In genomic region chr17:1379208-1379929, GRCh38 we compare ENCODE assay signal across 11 cellular contexts. TPM values are rescaled to one million over a fixed set of nuclear protein-coding genes. Genes with fewer than 3 reads are reported as not detected.
DNase-seq lines count a peak whose midpoint lies in the region; ATAC-seq, FAIRE-seq and TF ChIP-seq lines count a peak whose summit lies in the region.
"Had no signal": no experiment of that assay in that cellular context is flagged by ENCODE, and none has a peak within 500 bp of the region (broad histone marks: within the 10 kb centered on the region; RNA-seq: fewer than 3 reads in every experiment).

No MANE protein-coding gene starts in this region.

- H3K27ac Mint-ChIP-seq in activated naive CD8-positive, alpha-beta T cell: peak overlapping the region; percentile 59

- intact Hi-C loops in left ventricle myocardium inferior (cut with micrococcal nuclease) (no loop called here), heart right ventricle (cut with DNase I) (loop anchor here in 1 of 10 donors (10.0 kb wide), 1 partner anchor 55 kb away; no protein-coding TSS in a partner anchor), mucosa of descending colon (cut with DNase I, micrococcal nuclease) (loop anchor here in 1 of 2 donors (10.0 kb wide), 1 partner anchor 135 kb away; the partner anchor contains the start of gene INPP5K), uterus (cut with DNase I; ENCODE audit: low total_unique reads) (no loop called here), HepG2 (cut with micrococcal nuclease; ENCODE audit: unreplicated experiment) (no loop called here)

- H3K36me3 ChIP-seq in left ventricle myocardium inferior (no peaks in the 10 kb centered on the region), heart right ventricle (peaks cover 0 to 18% (median 0%) of the 10 kb centered on the region in 9 donors), mucosa of descending colon (ENCODE audit: low read depth) (no peaks in the 10 kb centered on the region), uterus (no peaks in the 10 kb centered on the region), HepG2 (replicated peaks in 1 of 2; ENCODE audit: control insufficient read depth in 1 of 2, insufficient read depth in 2 of 2, low read length in 2 of 2) (peaks cover 6 to 40% of the 10 kb centered on the region in 2 experiments)

- H3K4me3 ChIP-seq in left ventricle myocardium inferior (no peak overlapping the region), heart right ventricle (no peak overlapping the region), mucosa of descending colon (no peak overlapping the region), uterus (no peak overlapping the region), HepG2 (replicated peaks in 1 of 3; ENCODE audit: insufficient read depth in 1 of 3, low read depth in 2 of 3, low read length in 3 of 3) (no peak overlapping the region)
- H3K4me3 ChIP-seq: BLaER1 had no signal

- no peaks in the 10 kb centered on the region for H3K9me3 Mint-ChIP-seq in activated naive CD8-positive, alpha-beta T cell (ENCODE audit: low read depth)

- H3K27ac ChIP-seq in left ventricle myocardium inferior (replicated peaks): peak overlapping the region; percentile 58
- H3K27ac ChIP-seq in heart right ventricle: peak overlapping the region in 1 of 10 donors; percentile 64
- H3K27ac ChIP-seq in uterus: peak overlapping the region; percentile 74 to 83
- H3K27ac ChIP-seq in HepG2 (ENCODE audit: extremely low read length, insufficient read depth, low read length): no peak overlapping the region
- H3K27ac ChIP-seq: BLaER1 had no signal

- TF ChIP-seq CTCF in left ventricle myocardium inferior (IDR thresholded peaks at IDR 0.05; ENCODE audit: borderline replicate concordance) (no peak), heart right ventricle (IDR thresholded peaks at IDR 0.05) (no peak), mucosa of descending colon (IDR thresholded peaks at IDR 0.05) (no peak), uterus (IDR thresholded peaks at IDR 0.05) (no peak), HepG2 (CRISPR knock-in tag; IDR thresholded peaks at IDR 0.05) (no peak)

- H3K27me3 Mint-ChIP-seq in activated naive CD8-positive, alpha-beta T cell: no peaks in the 10 kb centered on the region

- H3K4me3 Mint-ChIP-seq in activated naive CD8-positive, alpha-beta T cell: peak overlapping the region; percentile 72

- FAIRE-seq in HepG2 (lab: Jason Lieb, UNC): no peak

- DNase-seq in left ventricle myocardium inferior: no peak
- no peak for DNase-seq in heart right ventricle
- no peak for DNase-seq in mucosa of descending colon
- no peak for DNase-seq in uterus
- no peak for DNase-seq in HepG2 (ENCODE audit: low spot score)
- DNase-seq in cerebellum (ENCODE audit: low spot score): no peak
- DNase-seq in NK-92 treated with Interleukin-12 subunit alpha and Interleukin-12 subunit beta, amount 100 ng/mL, for 24 hours (lab: John Stamatoyannopoulos, UW): no peak
- DNase-seq: NCI-H1092 treated with DMSO at 0.1 percent for 48 hours, SHP77 had no signal

- no peaks in the 10 kb centered on the region for H3K9me3 ChIP-seq in left ventricle myocardium inferior (replicated peaks)
- H3K9me3 ChIP-seq in heart right ventricle: no peaks in the 10 kb centered on the region
- H3K9me3 ChIP-seq in mucosa of descending colon: no peaks in the 10 kb centered on the region
- no peaks in the 10 kb centered on the region for H3K9me3 ChIP-seq in uterus
- no peaks in the 10 kb centered on the region for H3K9me3 ChIP-seq in HepG2 (ENCODE audit: low read length)
- H3K9me3 ChIP-seq: BLaER1 had no signal

- WGBS in heart right ventricle, 2 donors: 67 to 68% methylated on average over 11 of the region's 11 CpGs
- WGBS in HepG2 (ENCODE audit: low lambda C conversion rate): 95% methylated on average over 11 of the region's 11 CpGs

- no peak overlapping the region for H3K4me2 ChIP-seq in HepG2 (ENCODE audit: low read depth, low read length)
- H3K4me2 ChIP-seq: BLaER1 had no signal

- BruUV-seq in HepG2 (replicated peaks; lab: Mats Ljungman, UMichigan): no TSS peak

- no peak overlapping the region for H2AFZ ChIP-seq in HepG2 (ENCODE audit: low read length)

- H3K9ac ChIP-seq in HepG2 (ENCODE audit: insufficient read depth, low read depth, low read length): no peak overlapping the region
- H3K9ac ChIP-seq: BLaER1 had no signal

- peaks cover 97% of the 10 kb centered on the region for H3K79me2 ChIP-seq in HepG2 (ENCODE audit: insufficient read depth, low read length)

- H3K4me1 Mint-ChIP-seq in activated naive CD8-positive, alpha-beta T cell (ENCODE audit: low read depth): peaks cover 75% of the 10 kb centered on the region

- in situ Hi-C loops in HepG2 (cut with HindIII; ENCODE audit: extremely low pct_ligation_motif_present, low pct_unique_long_range_greater_than_20kb): no loop called here

- TF ChIP-seq POLR2A in uterus (IDR thresholded peaks at IDR 0.05) (no peak), HepG2 (IDR thresholded peaks at IDR 0.05; ENCODE audit: insufficient read depth in 1 of 2, low read depth in 2 of 2, low read length in 2 of 2) (no peak)

- ATAC-seq in heart right ventricle (no peak), mucosa of descending colon (peak; percentile 20), HepG2 (no peak)

- H4K20me1 ChIP-seq in HepG2 (ENCODE audit: insufficient read depth, low read length): peaks cover 98% of the 10 kb centered on the region

- TF ChIP-seq RAD21 in HepG2 (CRISPR knock-in tag; IDR thresholded peaks at IDR 0.05): no peak

- TF ChIP-seq EP300 in HepG2 (IDR thresholded peaks at IDR 0.05; ENCODE audit: low read depth in 2 of 2, low read length in 2 of 2): no peak
- TF ChIP-seq EP300 in HepG2 (CRISPR knock-in tag; IDR thresholded peaks at IDR 0.05; ENCODE audit: borderline replicate concordance): no peak

- CTCF ChIA-PET in HepG2 (lab: Yijun Ruan, JAX; ENCODE audit: low intra/inter-chr PET ratio, low total read pairs): no interaction called here

- POLR2A ChIA-PET in HepG2 (lab: Yijun Ruan, JAX): interaction anchor here (1.4 kb wide), 1 partner anchor 12 kb away, joined by 6 read pairs; no protein-coding TSS in a partner anchor

- H3K4me1 ChIP-seq in left ventricle myocardium inferior (peaks cover 100% of the 10 kb centered on the region), heart right ventricle (peaks cover 32 to 99% (median 91%) of the 10 kb centered on the region in 9 donors), mucosa of descending colon (ENCODE audit: low read depth) (peaks cover 70% of the 10 kb centered on the region), uterus (peaks cover 4 to 38% of the 10 kb centered on the region in 2 donors), HepG2 (ENCODE audit: insufficient read depth, low read length) (peaks cover 54% of the 10 kb centered on the region)

- H3K27me3 ChIP-seq in left ventricle myocardium inferior (ENCODE audit: low read depth) (no peaks in the 10 kb centered on the region), heart right ventricle (no peaks in the 10 kb centered on the region), uterus (no peaks in the 10 kb centered on the region), HepG2 (ENCODE audit: control insufficient read depth in 1 of 2, insufficient read depth in 2 of 2, low read length in 2 of 2) (no peaks in the 10 kb centered on the region)
- H3K27me3 ChIP-seq: BLaER1 had no signal

- H3K36me3 Mint-ChIP-seq in activated naive CD8-positive, alpha-beta T cell: peaks cover 2% of the 10 kb centered on the region

TF ChIP-seq in HepG2, 621 proteins besides CTCF, POLR2A, EP300 and RAD21:
- TF ChIP-seq HINFP (CRISPR knock-in tag; IDR thresholded peaks at IDR 0.05; ENCODE audit: low read depth): no peak
TF ChIP-seq in HepG2: peak in this region for 0.

RNA-seq across cellular contexts. Expression of gene YWHAE, which starts 20.7 kb away (rescaled TPM):
- total RNA-seq in left ventricle myocardium inferior: 569 TPM
- 100 to 1,000 TPM; 600 to 791 (median 620) TPM for total RNA-seq in heart right ventricle
- polyA plus RNA-seq in heart right ventricle: 100 to 1,000 TPM; 478 to 505 TPM
- total RNA-seq in mucosa of descending colon: 100 to 1,000 TPM; 370 to 494 (median 380) TPM
- 100 to 1,000 TPM; 390 to 894 (median 580) TPM for total RNA-seq in uterus
- 256 and 504 TPM in 2 replicates for total RNA-seq in HepG2 (2016; rRNA removed; fragmentation: Illumina TruSeq; extraction: Trizol)
- 47.1 and 52.6 TPM in 2 replicates for total RNA-seq in HepG2 (2016; cell fraction: cytosol; rRNA removed; fragmentation: Illumina TruSeq; extraction: Trizol; ENCODE audit: low read depth)
- 277 and 538 TPM in 2 replicates for total RNA-seq in HepG2 (2016; cell fraction: insoluble cytoplasmic fraction; rRNA removed; fragmentation: Illumina TruSeq; extraction: Trizol)
- 139 and 150 TPM in 2 replicates for total RNA-seq in HepG2 (2016; cell fraction: membrane; rRNA removed; fragmentation: Illumina TruSeq; extraction: Trizol)
- total RNA-seq in HepG2 (2016; cell fraction: nucleus; rRNA removed; fragmentation: Illumina TruSeq; extraction: Trizol): 149 and 165 TPM in 2 replicates
- 249 and 335 TPM in 2 replicates for polyA plus RNA-seq in HepG2 (2011; rRNA removed)
- polyA plus RNA-seq in HepG2 (2011; cell fraction: cytosol; rRNA removed): 317 and 360 TPM in 2 replicates
- polyA plus RNA-seq in HepG2 (2011; cell fraction: nucleus; rRNA removed): 61.1 and 72.7 TPM in 2 replicates
- 349 and 597 TPM in 2 replicates for polyA plus RNA-seq in HepG2 (2012)
- polyA plus RNA-seq in HepG2 (2016; cell fraction: cytosol; fragmentation: Illumina TruSeq; extraction: Trizol; ENCODE audit: low read depth): 53.7 and 53.8 TPM in 2 replicates
- polyA plus RNA-seq in HepG2 (2016; cell fraction: insoluble cytoplasmic fraction; fragmentation: Illumina TruSeq; extraction: Trizol; ENCODE audit: low read depth): 882 and 909 TPM in 2 replicates
- polyA plus RNA-seq in HepG2 (2016; cell fraction: membrane; fragmentation: Illumina TruSeq; extraction: Trizol; ENCODE audit: low read depth): 149 and 156 TPM in 2 replicates
- 279 and 293 TPM in 2 replicates for polyA plus RNA-seq in HepG2 (2016; cell fraction: nucleus; fragmentation: Illumina TruSeq; extraction: Trizol; ENCODE audit: insufficient read depth, low read depth)
- polyA minus RNA-seq in HepG2 (2011; rRNA and poly(A)+ RNA removed; ENCODE audit: low replicate concordance): 266 and 357 TPM in 2 replicates
- 327 and 341 TPM in 2 replicates for polyA minus RNA-seq in HepG2 (2011; cell fraction: cytosol; rRNA and poly(A)+ RNA removed)
- 88.1 and 126 TPM in 2 replicates for polyA minus RNA-seq in HepG2 (2011; cell fraction: nucleus; rRNA and poly(A)+ RNA removed)
- total RNA-seq in cerebellum: 379 TPM
